In the genomic region with DNA sequence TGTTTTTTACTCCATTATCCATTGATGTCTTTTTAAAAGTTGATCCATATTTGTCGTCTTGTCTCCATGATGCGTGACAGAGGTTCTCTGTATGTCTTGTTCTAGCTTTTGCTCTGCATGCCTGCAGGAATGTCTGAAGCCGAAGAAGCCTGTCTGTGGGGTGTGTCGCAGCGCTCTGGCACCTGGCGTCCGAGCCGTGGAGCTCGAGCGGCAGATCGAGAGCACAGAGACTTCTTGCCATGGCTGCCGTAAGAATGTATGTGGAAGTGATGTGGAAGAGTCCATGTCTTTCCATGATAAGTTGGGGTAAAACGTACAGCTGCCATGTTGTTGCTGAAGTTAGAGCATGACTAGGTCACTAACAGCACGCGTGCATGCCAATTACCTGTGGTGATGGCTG, we compare ENCODE assay signal across 18 cellular contexts.
"Had no signal": no experiment of that assay in that cellular context is flagged by ENCODE, and none has a peak within 500 bp of the region (broad histone marks: within the 10 kb centered on the region; RNA-seq: fewer than 3 reads in every experiment).

No MANE protein-coding gene starts in this region.

- ATAC-seq: activated CD4-positive, alpha-beta T cell treated with anti-CD3 and anti-CD28 coated beads for 36 hours; activated naive CD4-positive, alpha-beta T cell treated with anti-CD3 and anti-CD28 coated beads, Interleukin-2, amount 50 U/mL, for 72 hours; gastroesophageal sphincter; heart right ventricle; left cardiac atrium; stimulated activated memory B cell treated with anti-CD40 and anti-IgM and Interleukin-4, amounts not matched to agents 10 μg/mL and 1 μg/mL and 100 μg/mL, for 72 hours had no signal

- DNase-seq: activated CD4-positive, alpha-beta memory T cell treated with anti-CD3 and anti-CD28 coated beads, Interleukin-2, amount 10 ng/mL, durations not matched to agents 7 days and 5 days; activated CD4-positive, alpha-beta T cell treated with anti-CD3 and anti-CD28 coated beads for 36 hours; activated gamma-delta T cell; activated T-cell treated with anti-CD3 and anti-CD28 coated beads, Interleukin-2, amount 50 U/mL, for 48 hours; anterior cingulate cortex; effector CD8-positive, alpha-beta T cell; heart right ventricle; left cardiac atrium; lower lobe of right lung; stimulated activated CD4-positive, alpha-beta T cell treated with anti-CD3 and anti-CD28 coated beads, Interleukin-2, amount 100 ng/mL, for 24 hours; T-helper 1 cell; transverse colon; WERI-Rb-1 had no signal

- H3K4me3 Mint-ChIP-seq: activated CD4-positive, alpha-beta memory T cell treated with anti-CD3 and anti-CD28 coated beads, Interleukin-2, amount 10 ng/mL, durations not matched to agents 7 days and 5 days; activated CD4-positive, alpha-beta T cell treated with anti-CD3 and anti-CD28 coated beads for 36 hours; stimulated activated memory B cell treated with anti-CD40 and anti-IgM and Interleukin-4, amounts not matched to agents 10 μg/mL and 1 μg/mL and 100 μg/mL, for 72 hours had no signal

- H3K27ac Mint-ChIP-seq: activated CD4-positive, alpha-beta T cell treated with anti-CD3 and anti-CD28 coated beads for 36 hours; stimulated activated memory B cell treated with anti-CD40 and anti-IgM and Interleukin-4, amounts not matched to agents 10 μg/mL and 1 μg/mL and 100 μg/mL, for 72 hours had no signal

- H3K27ac ChIP-seq: epithelial cell of prostate, gastroesophageal sphincter, heart right ventricle, lower lobe of right lung, transverse colon, WERI-Rb-1 had no signal

- H3K4me3 ChIP-seq: gastroesophageal sphincter, heart right ventricle, lower lobe of right lung, transverse colon had no signal

- H3K9me3 ChIP-seq: gastroesophageal sphincter, heart right ventricle, lower lobe of right lung, transverse colon had no signal

- H3K27me3 ChIP-seq: gastroesophageal sphincter, heart right ventricle, transverse colon had no signal

- H3K27me3 Mint-ChIP-seq: activated CD4-positive, alpha-beta memory T cell treated with anti-CD3 and anti-CD28 coated beads, Interleukin-2, amount 10 ng/mL, durations not matched to agents 7 days and 5 days; activated CD4-positive, alpha-beta T cell treated with anti-CD3 and anti-CD28 coated beads for 36 hours; stimulated activated memory B cell treated with anti-CD40 and anti-IgM and Interleukin-4, amounts not matched to agents 10 μg/mL and 1 μg/mL and 100 μg/mL, for 72 hours had no signal

- H3K9me3 Mint-ChIP-seq: activated CD4-positive, alpha-beta memory T cell treated with anti-CD3 and anti-CD28 coated beads, Interleukin-2, amount 10 ng/mL, durations not matched to agents 7 days and 5 days; activated naive CD4-positive, alpha-beta T cell treated with anti-CD3 and anti-CD28 coated beads, Interleukin-2, amount 50 U/mL, for 72 hours; nephron; stimulated activated memory B cell treated with anti-CD40 and anti-IgM and Interleukin-4, amounts not matched to agents 10 μg/mL and 1 μg/mL and 100 μg/mL, for 72 hours had no signal
